In the genomic region with DNA sequence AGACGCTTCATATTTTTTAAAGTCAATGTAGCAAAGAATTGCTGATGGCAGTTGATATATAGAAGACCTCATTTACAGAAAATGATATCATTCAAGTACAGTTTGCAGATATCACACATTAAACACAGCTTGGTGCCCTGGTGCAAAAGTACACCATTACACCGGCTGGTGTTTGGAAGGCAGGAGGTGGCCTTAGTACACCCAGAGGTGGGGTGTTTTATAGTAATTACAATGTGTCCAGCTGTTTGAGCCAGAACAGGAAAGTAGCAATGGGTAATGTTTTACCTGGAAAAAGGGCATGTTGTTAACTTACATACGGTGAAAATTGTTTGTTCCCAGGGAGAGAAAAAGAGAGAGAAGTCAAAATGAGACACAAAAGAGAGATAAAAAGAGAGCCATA, we compare ENCODE assay signal across 25 cellular contexts.
"Had no signal": no experiment of that assay in that cellular context is flagged by ENCODE, and none has a peak within 500 bp of the region (broad histone marks: within the 10 kb centered on the region; RNA-seq: fewer than 3 reads in every experiment).

No MANE protein-coding gene starts in this region.

- DNase-seq: dermis blood vessel endothelial cell; dorsolateral prefrontal cortex; effector CD4-positive, alpha-beta T cell; effector memory CD4-positive, alpha-beta T cell; erythroblast; esophagus squamous epithelium; foreskin fibroblast; foreskin melanocyte; gastrocnemius medialis; glutamatergic neuron; head of caudate nucleus; heart right ventricle; hippocampal formation; left cardiac atrium; left ventricle myocardium inferior; mammary epithelial cell; mesendoderm; midbrain; naive B cell; naive thymus-derived CD8-positive, alpha-beta T cell had no signal

- FAIRE-seq: colon, islet of Langerhans, keratinocyte had no signal

- ATAC-seq: esophagus mucosa; gastrocnemius medialis; heart right ventricle; left cardiac atrium; left lobe of liver; naive thymus-derived CD8-positive, alpha-beta T cell had no signal
